7 cellular contexts compared by ENCODE assay signal in the genomic region with DNA sequence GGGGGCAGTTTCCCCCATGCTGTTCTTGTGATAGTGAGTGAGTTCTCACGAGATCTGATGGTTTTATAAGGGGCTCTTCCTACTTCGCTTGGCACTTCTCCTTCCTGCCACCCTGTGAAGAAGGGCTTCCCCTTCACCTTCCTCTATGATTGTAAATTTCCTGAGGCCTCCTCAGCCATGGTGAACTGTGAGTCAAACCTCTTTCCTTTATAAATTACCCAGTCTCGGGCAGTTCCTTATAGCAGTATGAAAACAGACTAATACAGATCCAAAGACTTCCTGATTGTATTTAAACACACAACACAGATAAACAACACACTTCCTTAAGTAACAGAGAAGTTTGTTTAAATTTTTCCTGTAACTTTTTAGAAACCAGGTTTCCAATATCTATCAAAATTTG. TPM values are rescaled to one million over a fixed set of nuclear protein-coding genes. Genes with fewer than 3 reads are reported as not detected.
A peak's percentile ranks its signal among the peaks of the same experiment; 100 is the strongest.
DNase-seq lines count a peak whose midpoint lies in the region; ATAC-seq and TF ChIP-seq lines count a peak whose summit lies in the region.
"Not testable (repeated sequence)": the region's sequence is repeated elsewhere in the genome, so short reads cannot be mapped to it uniquely, and the experiment has no call there.

No MANE protein-coding gene starts in this region.

- intact Hi-C loops in CD8-positive, alpha-beta T cell (cut with DNase I, micrococcal nuclease), result loop anchor here in 1 of 2 experiments (5.0 kb wide), 1 partner anchor 44 kb away; no protein-coding TSS in a partner anchor
- intact Hi-C loops in activated CD4-positive, alpha-beta memory T cell treated with anti-CD3 and anti-CD28 coated beads for 36 hours (cut with micrococcal nuclease); activated naive CD4-positive, alpha-beta T cell treated with anti-CD3 and anti-CD28 coated beads for 36 hours (cut with micrococcal nuclease); dendritic cell treated with granulocyte-macrophage colony-stimulating factor and Interleukin-4, amounts not matched to agents 40 ng/mL and 50 ng/mL, for 4 days (cut with micrococcal nuclease); left colon (cut with DNase I, micrococcal nuclease): not testable (repeated sequence)

- not testable (repeated sequence) for H3K4me3 ChIP-seq in CD8-positive, alpha-beta T cell (ENCODE audit: low read depth, low read length); neutrophil (ENCODE audit: low read depth in 1 of 2, low read length in 1 of 2)

- POLR2A ChIA-PET in CD8-positive, alpha-beta T cell (lab: Charles Lee); T-cell (lab: Charles Lee); activated CD4-positive, alpha-beta memory T cell treated with anti-CD3 and anti-CD28 coated beads for 36 hours (lab: Charles Lee): not testable (repeated sequence)

- DNase-seq in CD8-positive, alpha-beta T cell; T-cell; activated CD4-positive, alpha-beta memory T cell treated with anti-CD3 and anti-CD28 coated beads for 36 hours; activated naive CD4-positive, alpha-beta T cell treated with anti-CD3 and anti-CD28 coated beads for 36 hours; left colon: not testable (repeated sequence)

- H3K4me1 ChIP-seq in CD8-positive, alpha-beta T cell (ENCODE audit: insufficient read depth, low read length); neutrophil (ENCODE audit: control insufficient read depth in 1 of 2, insufficient read depth in 1 of 2, low read depth in 1 of 2, low read length in 1 of 2): not testable (repeated sequence)

- not testable (repeated sequence) for H3K36me3 ChIP-seq in CD8-positive, alpha-beta T cell (ENCODE audit: insufficient read depth, low read length)
- H3K36me3 ChIP-seq in neutrophil, result peaks cover 41% of the 10 kb centered on the region

- not testable (repeated sequence) for H3K27me3 ChIP-seq in CD8-positive, alpha-beta T cell (ENCODE audit: insufficient read depth, low read length); neutrophil

- not testable (repeated sequence) for H3K27ac ChIP-seq in CD8-positive, alpha-beta T cell (ENCODE audit: low read depth, low read length)
- H3K27ac ChIP-seq in neutrophil, result peak overlapping the region; percentile 64

- peaks cover 62% of the 10 kb centered on the region for H3K36me3 Mint-ChIP-seq in CD8-positive, alpha-beta T cell
- H3K36me3 Mint-ChIP-seq in T-cell, result peaks cover 55% of the 10 kb centered on the region
- H3K36me3 Mint-ChIP-seq in activated CD4-positive, alpha-beta memory T cell treated with anti-CD3 and anti-CD28 coated beads for 36 hours, result peaks cover 55% of the 10 kb centered on the region
- H3K36me3 Mint-ChIP-seq in activated naive CD4-positive, alpha-beta T cell treated with anti-CD3 and anti-CD28 coated beads for 36 hours (ENCODE audit: low read depth), result peaks cover 51% of the 10 kb centered on the region
- H3K36me3 Mint-ChIP-seq in dendritic cell treated with granulocyte-macrophage colony-stimulating factor and Interleukin-4, amounts not matched to agents 40 ng/mL and 50 ng/mL, for 4 days (ENCODE audit: low read depth), result peaks cover 84% of the 10 kb centered on the region

- CTCF ChIA-PET in CD8-positive, alpha-beta T cell (lab: Charles Lee); T-cell (lab: Charles Lee); activated CD4-positive, alpha-beta memory T cell treated with anti-CD3 and anti-CD28 coated beads for 36 hours (lab: Charles Lee); activated naive CD4-positive, alpha-beta T cell treated with anti-CD3 and anti-CD28 coated beads for 36 hours (lab: Charles Lee): not testable (repeated sequence)

- not testable (repeated sequence) for H3K9me3 Mint-ChIP-seq in CD8-positive, alpha-beta T cell; T-cell; activated CD4-positive, alpha-beta memory T cell treated with anti-CD3 and anti-CD28 coated beads for 36 hours; activated naive CD4-positive, alpha-beta T cell treated with anti-CD3 and anti-CD28 coated beads for 36 hours; dendritic cell treated with granulocyte-macrophage colony-stimulating factor and Interleukin-4, amounts not matched to agents 40 ng/mL and 50 ng/mL, for 4 days

- H3K4me1 Mint-ChIP-seq in CD8-positive, alpha-beta T cell (ENCODE audit: low read depth); T-cell: not testable (repeated sequence)
- peaks cover 11% of the 10 kb centered on the region for H3K4me1 Mint-ChIP-seq in activated CD4-positive, alpha-beta memory T cell treated with anti-CD3 and anti-CD28 coated beads for 36 hours (ENCODE audit: low read depth)
- peaks cover 12% of the 10 kb centered on the region for H3K4me1 Mint-ChIP-seq in activated naive CD4-positive, alpha-beta T cell treated with anti-CD3 and anti-CD28 coated beads for 36 hours (ENCODE audit: low read depth)
- peaks cover 12% of the 10 kb centered on the region for H3K4me1 Mint-ChIP-seq in dendritic cell treated with granulocyte-macrophage colony-stimulating factor and Interleukin-4, amounts not matched to agents 40 ng/mL and 50 ng/mL, for 4 days (ENCODE audit: low read depth)

- not testable (repeated sequence) for ATAC-seq in CD8-positive, alpha-beta T cell; T-cell (replicated peaks in 1 of 4)
- ATAC-seq in left colon, result peak; percentile 52

- peak overlapping the region; percentile 82 for H3K27ac Mint-ChIP-seq in CD8-positive, alpha-beta T cell
- H3K27ac Mint-ChIP-seq in T-cell, result peak overlapping the region; percentile 71 to 77
- peak overlapping the region; percentile 68 for H3K27ac Mint-ChIP-seq in activated CD4-positive, alpha-beta memory T cell treated with anti-CD3 and anti-CD28 coated beads for 36 hours
- peak overlapping the region; percentile 39 for H3K27ac Mint-ChIP-seq in activated naive CD4-positive, alpha-beta T cell treated with anti-CD3 and anti-CD28 coated beads for 36 hours
- peak overlapping the region; percentile 58 for H3K27ac Mint-ChIP-seq in dendritic cell treated with granulocyte-macrophage colony-stimulating factor and Interleukin-4, amounts not matched to agents 40 ng/mL and 50 ng/mL, for 4 days

- H3K4me3 Mint-ChIP-seq in CD8-positive, alpha-beta T cell; T-cell; activated CD4-positive, alpha-beta memory T cell treated with anti-CD3 and anti-CD28 coated beads for 36 hours; activated naive CD4-positive, alpha-beta T cell treated with anti-CD3 and anti-CD28 coated beads for 36 hours; dendritic cell treated with granulocyte-macrophage colony-stimulating factor and Interleukin-4, amounts not matched to agents 40 ng/mL and 50 ng/mL, for 4 days: not testable (repeated sequence)

- H3K9me3 ChIP-seq in CD8-positive, alpha-beta T cell (ENCODE audit: low read length); neutrophil: not testable (repeated sequence)

- not testable (repeated sequence) for H3K27me3 Mint-ChIP-seq in CD8-positive, alpha-beta T cell (ENCODE audit: low read depth); T-cell; activated CD4-positive, alpha-beta memory T cell treated with anti-CD3 and anti-CD28 coated beads for 36 hours; activated naive CD4-positive, alpha-beta T cell treated with anti-CD3 and anti-CD28 coated beads for 36 hours (ENCODE audit: low read depth); dendritic cell treated with granulocyte-macrophage colony-stimulating factor and Interleukin-4, amounts not matched to agents 40 ng/mL and 50 ng/mL, for 4 days

- not testable (repeated sequence) for TF ChIP-seq CTCF in CD8-positive, alpha-beta T cell (IDR thresholded peaks at IDR 0.05); neutrophil (IDR thresholded peaks at IDR 0.05)

RNA-seq across cellular contexts. Expression of a gene that starts 15.1 kb away (rescaled TPM):
- 10 to 100 TPM; 15.9 to 16.5 TPM for total RNA-seq in CD8-positive, alpha-beta T cell
- 10 to 100 TPM; 14.6 to 21.8 (median 15.8) TPM for total RNA-seq in T-cell
- 10 to 100 TPM; 46.3 to 47.3 TPM for total RNA-seq in activated CD4-positive, alpha-beta memory T cell treated with anti-CD3 and anti-CD28 coated beads for 36 hours
- 10 to 100 TPM; 62.5 to 63.5 TPM for total RNA-seq in activated naive CD4-positive, alpha-beta T cell treated with anti-CD3 and anti-CD28 coated beads for 36 hours
- 10 to 100 TPM; 10.0 to 10.7 TPM for total RNA-seq in left colon

RNA-seq across cellular contexts. Expression of a gene that starts 25.4 kb away (rescaled TPM):
- total RNA-seq in CD8-positive, alpha-beta T cell, result 10 to 100 TPM; 26.9 to 28.0 TPM
- total RNA-seq in T-cell (10 to 100 TPM; 20.6 to 25.5 (median 23.0) TPM), left colon (10 to 100 TPM; 28.8 to 29.6 TPM)
- 10 to 100 TPM; 70.2 to 77.4 TPM for total RNA-seq in activated CD4-positive, alpha-beta memory T cell treated with anti-CD3 and anti-CD28 coated beads for 36 hours
- 10 to 100 TPM; 93.4 to 98.6 TPM for total RNA-seq in activated naive CD4-positive, alpha-beta T cell treated with anti-CD3 and anti-CD28 coated beads for 36 hours

RNA-seq across cellular contexts. Expression of a gene that starts 52.7 kb away (rescaled TPM):
- total RNA-seq in CD8-positive, alpha-beta T cell, result 1 to 10 TPM; 9.2 to 9.9 TPM
- total RNA-seq in T-cell (10 to 100 TPM; 17.4 to 24.7 (median 20.1) TPM), left colon (10 to 100 TPM in 1 of 2 donors, 1 to 10 TPM in 1; 9.6 to 11.1 TPM)
- 10 to 100 TPM; 19.0 to 22.7 TPM for total RNA-seq in activated CD4-positive, alpha-beta memory T cell treated with anti-CD3 and anti-CD28 coated beads for 36 hours
- total RNA-seq in activated naive CD4-positive, alpha-beta T cell treated with anti-CD3 and anti-CD28 coated beads for 36 hours, result 10 to 100 TPM; 15.2 to 18.5 TPM

RNA-seq across cellular contexts. Expression of a gene that starts 54.8 kb away (rescaled TPM):
- 10 to 100 TPM; 16.9 to 20.2 TPM for total RNA-seq in CD8-positive, alpha-beta T cell
- total RNA-seq in T-cell, result 10 to 100 TPM; 38.5 to 71.5 (median 65.5) TPM
- 10 to 100 TPM; 47.1 to 49.3 TPM for total RNA-seq in activated CD4-positive, alpha-beta memory T cell treated with anti-CD3 and anti-CD28 coated beads for 36 hours
- 10 to 100 TPM; 34.3 to 37.0 TPM for total RNA-seq in activated naive CD4-positive, alpha-beta T cell treated with anti-CD3 and anti-CD28 coated beads for 36 hours
- 10 to 100 TPM; 72.1 to 74.3 TPM for total RNA-seq in left colon
